Comparison of ENCODE assay signal across 2 cellular contexts in genomic region chr6:112054001-112054400, GRCh38.
TF ChIP-seq lines count a peak whose summit lies in the region.

Gene CCN6 (plus strand): TSS chr6:112054104. CDS start chr6:112054358, 254 bp downstream.

TF ChIP-seq in SK-N-SH, 30 proteins besides CTCF, POLR2A, EP300 and RAD21 (continued from another document):
- TF ChIP-seq SIN3A (IDR thresholded peaks at IDR 0.05; ENCODE audit: borderline replicate concordance, low read depth, low read length) (no peak), JUND (IDR thresholded peaks at IDR 0.05) (no peak), FOXM1 (IDR thresholded peaks at IDR 0.05; ENCODE audit: low read depth) (no peak), PBX3 (IDR thresholded peaks at IDR 0.05) (no peak), GABPA (IDR thresholded peaks at IDR 0.05; ENCODE audit: low read depth) (no peak), GATA2 (CRISPR knock-in tag; IDR thresholded peaks at IDR 0.05) (no peak), TAF1 (IDR thresholded peaks at IDR 0.05; ENCODE audit: borderline replicate concordance, low read depth, low read length) (no peak), USF1 (IDR thresholded peaks at IDR 0.05; ENCODE audit: borderline replicate concordance, low read depth) (no peak), MXI1 (IDR thresholded peaks at IDR 0.05; ENCODE audit: low read depth, low read length) (no peak), USF2 (IDR thresholded peaks at IDR 0.05; ENCODE audit: borderline replicate concordance, low read depth, low read length) (no peak), ELF1 (IDR thresholded peaks at IDR 0.05) (no peak), EZH2phosphoT487 (IDR thresholded peaks at IDR 0.05; ENCODE audit: borderline replicate concordance, low read depth) (no peak), FOSL2 (IDR thresholded peaks at IDR 0.05; ENCODE audit: borderline replicate concordance, low read depth) (no peak), POLR2AphosphoS5 (IDR thresholded peaks at IDR 0.05; ENCODE audit: low read depth, low read length) (no peak), MAX (IDR thresholded peaks at IDR 0.05; ENCODE audit: low read depth) (no peak)

TF ChIP-seq in SK-N-SH treated with all-trans-retinoic acid at 6 μM for 48 hours, 23 proteins besides CTCF, POLR2A, EP300 and RAD21 (continued from another document):
- TF ChIP-seq CSDC2 (CRISPR knock-in tag; IDR thresholded peaks at IDR 0.05) = no peak
